In the genomic region with DNA sequence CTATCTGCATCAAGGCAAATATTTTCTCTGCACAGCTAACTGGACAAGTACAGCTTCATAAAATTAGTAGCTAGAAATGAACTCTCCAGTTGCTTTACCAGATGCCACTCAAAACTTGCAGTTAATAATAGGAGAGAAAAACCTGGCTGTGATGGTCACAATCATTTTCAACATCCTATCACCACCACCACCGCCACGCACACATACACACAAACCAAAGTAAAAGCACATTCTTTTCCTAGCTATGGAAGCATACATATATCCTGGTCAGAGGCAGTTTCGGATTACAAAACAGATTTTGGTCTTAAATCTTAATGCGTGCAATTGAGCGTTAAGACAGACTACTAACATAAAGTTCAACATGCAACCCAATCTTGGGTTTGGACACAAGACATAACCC, we compare ENCODE assay signal across 8 cellular contexts. TPM values are rescaled to one million over a fixed set of nuclear protein-coding genes. Genes with fewer than 3 reads are reported as not detected.
DNase-seq lines count a peak whose midpoint lies in the region; ATAC-seq and TF ChIP-seq lines count a peak whose summit lies in the region.

No MANE protein-coding gene starts in this region.

- peaks cover 62% of the 10 kb centered on the region for H3K79me2 ChIP-seq in SK-N-SH (ENCODE audit: insufficient read depth)

- TF ChIP-seq CTCF in SK-N-SH (IDR thresholded peaks at IDR 0.05) = no peak

- H4K20me1 ChIP-seq in SK-N-SH (ENCODE audit: insufficient read depth) = peaks cover 54% of the 10 kb centered on the region

- WGBS in SK-N-SH (ENCODE audit: low lambda C conversion rate) = 18% methylated on average over 5 of the region's 5 CpGs

- H3K4me2 ChIP-seq in SK-N-SH = peak overlapping the region; percentile 87

- no peaks in the 10 kb centered on the region for H3K36me3 ChIP-seq in SK-N-SH (replicated peaks in 1 of 2; ENCODE audit: control insufficient read depth in 1 of 2, insufficient read depth in 2 of 2, low read length in 1 of 2)
- no peaks in the 10 kb centered on the region for H3K36me3 ChIP-seq in subcutaneous abdominal adipose tissue (ENCODE audit: control insufficient read depth in 5 of 5, insufficient read depth in 5 of 5, low read length in 5 of 5)

- DNase-seq in SK-N-SH = no peak
- DNase-seq in iris pigment epithelial cell (ENCODE audit: low read depth) = peak; percentile 47
- DNase-seq in NCI-H146 (lab: John Stamatoyannopoulos, UW) = no peak

- H3K27me3 ChIP-seq in SK-N-SH (ENCODE audit: insufficient read depth) (no peaks in the 10 kb centered on the region), subcutaneous abdominal adipose tissue (ENCODE audit: control insufficient read depth in 5 of 5, insufficient read depth in 4 of 5, low read length in 5 of 5) (no peaks in the 10 kb centered on the region)

- H3K9me3 ChIP-seq in SK-N-SH = no peaks in the 10 kb centered on the region
- H3K9me3 ChIP-seq in subcutaneous abdominal adipose tissue (ENCODE audit: control insufficient read depth in 5 of 5, low read length in 5 of 5) = no peaks in the 10 kb centered on the region

- POLR2A ChIA-PET in SK-N-SH (lab: Yijun Ruan, JAX) = interaction anchor here (0.8 to 2.6 kb wide), 4 partner anchors 27 to 270 kb away, joined by 4 to 15 read pairs (median 6); no protein-coding TSS in a partner anchor

- no peaks in the 10 kb centered on the region for H3K9me3 Mint-ChIP-seq in activated T-helper 17 cell treated with anti-CD3 and anti-CD28 coated beads, Interleukin-2, amount 50 U/mL, for 72 hours

- H3K27ac ChIP-seq in SK-N-SH (ENCODE audit: low read depth in 2 of 2, low read length in 1 of 2) (peak overlapping the region; percentile 67 to 88; a peak in 3 of 4 replicates), subcutaneous abdominal adipose tissue (ENCODE audit: low read depth, low read length) (no peak overlapping the region)

- CTCF ChIA-PET in SK-N-SH (lab: Yijun Ruan, JAX) = interaction anchor here (1.3 to 3.6 kb wide), 5 partner anchors 15 to 185 kb away, joined by 3 to 29 read pairs (median 9); no protein-coding TSS in a partner anchor

- no peaks in the 10 kb centered on the region for H3K9me2 ChIP-seq in SK-N-SH

- no peaks in the 10 kb centered on the region for H3F3A ChIP-seq in SK-N-SH (replicated peaks; ENCODE audit: insufficient read depth)

- peaks cover 8% of the 10 kb centered on the region for H3K27me3 Mint-ChIP-seq in activated T-helper 17 cell treated with anti-CD3 and anti-CD28 coated beads, Interleukin-2, amount 50 U/mL, for 72 hours

- H3K4me1 Mint-ChIP-seq in activated T-helper 17 cell treated with anti-CD3 and anti-CD28 coated beads, Interleukin-2, amount 50 U/mL, for 72 hours = peaks cover 16% of the 10 kb centered on the region

- H3K9ac ChIP-seq in SK-N-SH (peak overlapping the region; percentile 83), subcutaneous abdominal adipose tissue (ENCODE audit: low read length in 5 of 5) (peak overlapping the region in 4 of 5 donors; percentile 94 to 97 (median 94))

- ATAC-seq in SK-N-SH treated with all-trans-retinoic acid at 6 μM for 48 hours = no peak
- no peak for ATAC-seq in activated T-helper 17 cell treated with anti-CD3 and anti-CD28 coated beads, Interleukin-2, amount 50 U/mL, for 72 hours (replicated peaks)
- no peak for ATAC-seq in GM18511 (IDR thresholded peaks at IDR 0.05; ENCODE audit: unreplicated experiment)
- ATAC-seq in HG03565 (IDR thresholded peaks at IDR 0.05; ENCODE audit: unreplicated experiment) = no peak

- peak overlapping the region; percentile 91 for H3K4me3 Mint-ChIP-seq in activated T-helper 17 cell treated with anti-CD3 and anti-CD28 coated beads, Interleukin-2, amount 50 U/mL, for 72 hours

- no peak for TF ChIP-seq EP300 in SK-N-SH (IDR thresholded peaks at IDR 0.05; ENCODE audit: borderline replicate concordance in 1 of 2, low read depth in 1 of 2, low read length in 1 of 2)

- H3K36me3 Mint-ChIP-seq in activated T-helper 17 cell treated with anti-CD3 and anti-CD28 coated beads, Interleukin-2, amount 50 U/mL, for 72 hours (ENCODE audit: low read depth) = peaks cover 20% of the 10 kb centered on the region

- no peak overlapping the region for H2AFZ ChIP-seq in SK-N-SH (ENCODE audit: low read depth)

- peaks cover 13 to 18% of the 10 kb centered on the region in 2 experiments; a peak in 3 of 4 replicates for H3K4me1 ChIP-seq in SK-N-SH (ENCODE audit: control insufficient read depth in 1 of 2, insufficient read depth in 2 of 2, low read depth in 1 of 2, low read length in 1 of 2)
- peaks cover 0 to 30% (median 27%) of the 10 kb centered on the region in 5 donors for H3K4me1 ChIP-seq in subcutaneous abdominal adipose tissue (ENCODE audit: control insufficient read depth in 5 of 5, insufficient read depth in 5 of 5, low read length in 5 of 5)

- H3K4me3 ChIP-seq in SK-N-SH (ENCODE audit: low read depth in 2 of 2, low read length in 1 of 2) = peak overlapping the region; percentile 86 to 91
- H3K4me3 ChIP-seq in subcutaneous abdominal adipose tissue (ENCODE audit: low read depth in 1 of 5, low read length in 5 of 5) = peak overlapping the region; percentile 85 to 99 (median 95)

- peak overlapping the region; percentile 89 for H3K27ac Mint-ChIP-seq in activated T-helper 17 cell treated with anti-CD3 and anti-CD28 coated beads, Interleukin-2, amount 50 U/mL, for 72 hours

- TF ChIP-seq RAD21 in SK-N-SH (IDR thresholded peaks at IDR 0.05; ENCODE audit: low read length) = no peak

TF ChIP-seq in SK-N-SH, 30 proteins besides CTCF, POLR2A, EP300 and RAD21 (continues in another document):
- TF ChIP-seq, protein P1, sequence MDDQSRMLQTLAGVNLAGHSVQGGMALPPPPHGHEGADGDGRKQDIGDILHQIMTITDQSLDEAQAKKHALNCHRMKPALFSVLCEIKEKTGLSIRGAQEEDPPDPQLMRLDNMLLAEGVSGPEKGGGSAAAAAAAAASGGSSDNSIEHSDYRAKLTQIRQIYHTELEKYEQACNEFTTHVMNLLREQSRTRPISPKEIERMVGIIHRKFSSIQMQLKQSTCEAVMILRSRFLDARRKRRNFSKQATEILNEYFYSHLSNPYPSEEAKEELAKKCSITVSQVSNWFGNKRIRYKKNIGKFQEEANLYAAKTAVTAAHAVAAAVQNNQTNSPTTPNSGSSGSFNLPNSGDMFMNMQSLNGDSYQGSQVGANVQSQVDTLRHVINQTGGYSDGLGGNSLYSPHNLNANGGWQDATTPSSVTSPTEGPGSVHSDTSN (IDR thresholded peaks at IDR 0.05) = no peak
- no peak for TF ChIP-seq MEF2A (IDR thresholded peaks at IDR 0.05; ENCODE audit: borderline replicate concordance, low read depth)
- no peak for TF ChIP-seq RFX5 (IDR thresholded peaks at IDR 0.05; ENCODE audit: low read length)
- TF ChIP-seq, protein P2, sequence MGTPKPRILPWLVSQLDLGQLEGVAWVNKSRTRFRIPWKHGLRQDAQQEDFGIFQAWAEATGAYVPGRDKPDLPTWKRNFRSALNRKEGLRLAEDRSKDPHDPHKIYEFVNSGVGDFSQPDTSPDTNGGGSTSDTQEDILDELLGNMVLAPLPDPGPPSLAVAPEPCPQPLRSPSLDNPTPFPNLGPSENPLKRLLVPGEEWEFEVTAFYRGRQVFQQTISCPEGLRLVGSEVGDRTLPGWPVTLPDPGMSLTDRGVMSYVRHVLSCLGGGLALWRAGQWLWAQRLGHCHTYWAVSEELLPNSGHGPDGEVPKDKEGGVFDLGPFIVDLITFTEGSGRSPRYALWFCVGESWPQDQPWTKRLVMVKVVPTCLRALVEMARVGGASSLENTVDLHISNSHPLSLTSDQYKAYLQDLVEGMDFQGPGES (IDR thresholded peaks at IDR 0.05; ENCODE audit: low read depth, low read length) = no peak
- TF ChIP-seq CHD2 (IDR thresholded peaks at IDR 0.05; ENCODE audit: low read length, partially characterized antibody) = no peak
- TF ChIP-seq TAF1 (IDR thresholded peaks at IDR 0.05; ENCODE audit: borderline replicate concordance, low read depth, low read length) = no peak
- TF ChIP-seq FOXM1 (IDR thresholded peaks at IDR 0.05; ENCODE audit: low read depth) = no peak
- TF ChIP-seq GATA2 (CRISPR knock-in tag; IDR thresholded peaks at IDR 0.05) = no peak

TF ChIP-seq in SK-N-SH treated with all-trans-retinoic acid at 6 μM for 48 hours, 23 proteins besides CTCF, POLR2A, EP300 and RAD21 (continues in another document):
- TF ChIP-seq SNAI2 (CRISPR knock-in tag; IDR thresholded peaks at IDR 0.05) = no peak
- no peak for TF ChIP-seq GLIS3 (CRISPR knock-in tag; IDR thresholded peaks at IDR 0.05)
- TF ChIP-seq, protein P3, sequence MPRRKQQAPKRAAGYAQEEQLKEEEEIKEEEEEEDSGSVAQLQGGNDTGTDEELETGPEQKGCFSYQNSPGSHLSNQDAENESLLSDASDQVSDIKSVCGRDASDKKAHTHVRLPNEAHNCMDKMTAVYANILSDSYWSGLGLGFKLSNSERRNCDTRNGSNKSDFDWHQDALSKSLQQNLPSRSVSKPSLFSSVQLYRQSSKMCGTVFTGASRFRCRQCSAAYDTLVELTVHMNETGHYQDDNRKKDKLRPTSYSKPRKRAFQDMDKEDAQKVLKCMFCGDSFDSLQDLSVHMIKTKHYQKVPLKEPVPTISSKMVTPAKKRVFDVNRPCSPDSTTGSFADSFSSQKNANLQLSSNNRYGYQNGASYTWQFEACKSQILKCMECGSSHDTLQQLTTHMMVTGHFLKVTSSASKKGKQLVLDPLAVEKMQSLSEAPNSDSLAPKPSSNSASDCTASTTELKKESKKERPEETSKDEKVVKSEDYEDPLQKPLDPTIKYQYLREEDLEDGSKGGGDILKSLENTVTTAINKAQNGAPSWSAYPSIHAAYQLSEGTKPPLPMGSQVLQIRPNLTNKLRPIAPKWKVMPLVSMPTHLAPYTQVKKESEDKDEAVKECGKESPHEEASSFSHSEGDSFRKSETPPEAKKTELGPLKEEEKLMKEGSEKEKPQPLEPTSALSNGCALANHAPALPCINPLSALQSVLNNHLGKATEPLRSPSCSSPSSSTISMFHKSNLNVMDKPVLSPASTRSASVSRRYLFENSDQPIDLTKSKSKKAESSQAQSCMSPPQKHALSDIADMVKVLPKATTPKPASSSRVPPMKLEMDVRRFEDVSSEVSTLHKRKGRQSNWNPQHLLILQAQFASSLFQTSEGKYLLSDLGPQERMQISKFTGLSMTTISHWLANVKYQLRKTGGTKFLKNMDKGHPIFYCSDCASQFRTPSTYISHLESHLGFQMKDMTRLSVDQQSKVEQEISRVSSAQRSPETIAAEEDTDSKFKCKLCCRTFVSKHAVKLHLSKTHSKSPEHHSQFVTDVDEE (CRISPR knock-in tag; IDR thresholded peaks at IDR 0.05) = no peak

RNA-seq across cellular contexts. Expression of a gene that starts 1.4 kb away (rescaled TPM):
- 2.6 and 3.9 TPM in 2 replicates for polyA plus RNA-seq in SK-N-SH (2012; rRNA removed)
- polyA plus RNA-seq in SK-N-SH (2012; cell fraction: cytosol; rRNA removed) = 3.9 and 4.2 TPM in 2 replicates
- 5.3 and 6.9 TPM in 2 replicates for polyA plus RNA-seq in SK-N-SH (2012; cell fraction: nucleus; rRNA removed)
- total RNA-seq in activated T-helper 17 cell treated with anti-CD3 and anti-CD28 coated beads, Interleukin-2, amount 50 U/mL, for 72 hours = 10 to 100 TPM; 25.6 to 29.2 TPM
